In the genomic region with DNA sequence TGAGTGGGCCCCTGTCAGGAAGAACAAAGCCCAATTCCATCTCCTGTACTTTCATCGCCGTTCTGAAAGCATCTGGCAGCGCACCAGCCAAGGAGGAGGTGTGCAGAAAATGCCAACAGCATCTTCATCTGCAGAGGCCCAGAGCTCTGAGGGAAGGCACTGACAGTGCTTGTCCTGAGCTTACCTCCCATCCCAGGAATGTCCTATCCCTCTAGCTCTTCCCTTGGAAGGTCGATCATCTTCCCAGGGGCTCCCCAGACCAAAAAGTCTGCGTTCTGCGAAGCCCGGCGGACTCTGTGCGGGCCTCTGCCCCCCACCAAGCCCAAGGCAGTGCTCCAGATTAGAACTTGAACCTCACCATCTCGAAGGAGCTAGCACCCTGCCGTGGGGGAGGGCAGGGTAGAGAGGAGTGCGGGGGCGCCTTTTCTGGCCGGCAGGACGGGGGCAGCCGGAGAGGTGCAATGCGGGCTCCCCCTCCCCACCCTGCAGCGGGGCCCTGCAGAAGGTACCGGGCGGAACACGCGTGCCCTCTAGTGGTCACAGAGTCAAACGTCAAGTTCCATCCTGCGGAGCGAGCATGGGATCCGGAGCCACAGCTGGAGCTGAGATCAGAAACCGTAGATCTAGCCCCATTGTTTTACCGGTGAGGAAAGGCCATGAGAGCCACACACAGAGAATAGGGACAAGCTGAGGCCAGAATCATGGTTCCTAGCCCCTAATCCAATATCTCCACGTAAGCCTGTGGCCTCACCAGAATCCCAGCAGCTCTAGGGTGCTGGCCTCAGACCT, we compare ENCODE assay signal across 8 cellular contexts. TPM values are rescaled to one million over a fixed set of nuclear protein-coding genes. Genes with fewer than 3 reads are reported as not detected.
DNase-seq lines count a peak whose midpoint lies in the region; ATAC-seq, FAIRE-seq and TF ChIP-seq lines count a peak whose summit lies in the region.

No MANE protein-coding gene starts in this region.

- 4% methylated on average over 27 of the region's 29 CpGs for WGBS in K562 (ENCODE audit: insufficient coverage, low coverage, missing lambda C conversion rate)
- WGBS in smooth muscle cell (ENCODE audit: low lambda C conversion rate): 4% methylated on average over 29 of the region's 29 CpGs

- ATAC-seq in K562 (peak; percentile 94), HG03342 (IDR thresholded peaks at IDR 0.05; ENCODE audit: unreplicated experiment) (no peak)

- H3K27ac ChIP-seq in K562 (ENCODE audit: extremely low read depth, low read depth, low read length) (no peak overlapping the region), smooth muscle cell (ENCODE audit: low read depth) (no peak overlapping the region)

- DNase-seq in DMS153 treated with DMSO at 0.1 percent for 48 hours (lab: John Stamatoyannopoulos, UW; ENCODE audit: unreplicated experiment) (peak; percentile 70), DMS153 (lab: John Stamatoyannopoulos, UW) (no peak), NCI-H1105 treated with DMSO at 0.1 percent for 48 hours (lab: John Stamatoyannopoulos, UW) (peak; percentile 87), UCSD-AML1 (lab: John Stamatoyannopoulos, UW; ENCODE audit: unreplicated experiment) (peak; percentile 63), K562 (ENCODE audit: extremely low read depth in 1 of 4, low spot score in 3 of 4) (peak; percentile 80 to 90 (median 87)), smooth muscle cell (lab: John Stamatoyannopoulos, UW; ENCODE audit: unreplicated experiment) (peak; percentile 19)

- peak; percentile 93 for FAIRE-seq in K562 (lab: Jason Lieb, UNC)

- no peaks in the 10 kb centered on the region for H3K9me3 ChIP-seq in K562 (replicated peaks; ENCODE audit: control insufficient read depth, insufficient read depth, low read depth, low read length)
- no peaks in the 10 kb centered on the region for H3K9me3 ChIP-seq in iPS-15b (ENCODE audit: control insufficient read depth, insufficient read depth, low read length)
- H3K9me3 ChIP-seq in smooth muscle cell (replicated peaks; ENCODE audit: low read depth): no peaks in the 10 kb centered on the region

- no peaks in the 10 kb centered on the region for H3K79me2 ChIP-seq in K562 (ENCODE audit: control insufficient read depth, insufficient read depth, low read length)
- no peaks in the 10 kb centered on the region for H3K79me2 ChIP-seq in smooth muscle cell (ENCODE audit: low read depth)

- intact Hi-C loops in K562 (cut with micrococcal nuclease): loop anchor here (1.0 to 10.0 kb wide), 4 partner anchors 26 to 353 kb away; no protein-coding TSS in a partner anchor

- TF ChIP-seq EP300 in K562 (IDR thresholded peaks at IDR 0.05; ENCODE audit: low read length): no peak

- no TSS peak for BruUV-seq in K562 (replicated peaks; lab: Mats Ljungman, UMichigan)

- H2AFZ ChIP-seq in K562 (ENCODE audit: low read depth, low read length): 0 out of 2 replicates have a peak overlapping the region, but pooled peaks have one; percentile 23
- H2AFZ ChIP-seq in smooth muscle cell (ENCODE audit: low read depth): no peak overlapping the region

- TF ChIP-seq CTCF in K562 (IDR thresholded peaks at IDR 0.05 in 2 of 3, conservative IDR thresholded peaks at IDR 0.05 in 1 of 3; ENCODE audit: insufficient read depth in 2 of 3, low read depth in 1 of 3, low read length in 3 of 3) (peak; percentile 85 to 88 (median 87)), smooth muscle cell (IDR thresholded peaks at IDR 0.05; ENCODE audit: borderline replicate concordance, insufficient read depth, poor library complexity, severe bottlenecking) (peak; percentile 83)

- peak; percentile 78 to 88 for TF ChIP-seq RAD21 in K562 (CRISPR knock-in tag; conservative IDR thresholded peaks at IDR 0.05 in 1 of 2, IDR thresholded peaks at IDR 0.05 in 1 of 2)

- H3F3A ChIP-seq in smooth muscle cell (ENCODE audit: low read depth): peaks cover 8% of the 10 kb centered on the region

- POLR2A ChIA-PET in K562 (lab: Yijun Ruan, JAX): interaction anchor here (0.6 to 0.8 kb wide), 2 partner anchors 9 to 400 kb away, joined by 3 to 4 read pairs; no protein-coding TSS in a partner anchor

- H3K4me2 ChIP-seq in K562 (ENCODE audit: insufficient read depth, low read length) (no peak overlapping the region), smooth muscle cell (no peak overlapping the region)

- peaks cover 33 to 83% of the 10 kb centered on the region in 2 experiments for H3K27me3 ChIP-seq in K562 (ENCODE audit: control insufficient read depth in 2 of 2, insufficient read depth in 2 of 2, low read length in 2 of 2)
- peaks cover 94% of the 10 kb centered on the region for H3K27me3 ChIP-seq in iPS-15b (ENCODE audit: control insufficient read depth, insufficient read depth, low read length)
- H3K27me3 ChIP-seq in smooth muscle cell (ENCODE audit: low read depth): peaks cover 45% of the 10 kb centered on the region

- H3K9ac ChIP-seq in K562 (ENCODE audit: insufficient read depth in 1 of 2, low read depth in 2 of 2, low read length in 2 of 2) (no peak overlapping the region), iPS-15b (ENCODE audit: low read depth, low read length) (no peak overlapping the region), smooth muscle cell (ENCODE audit: low read depth) (no peak overlapping the region)

- no peaks in the 10 kb centered on the region for H3K9me1 ChIP-seq in K562 (ENCODE audit: control insufficient read depth, insufficient read depth, low read length)

- in situ Hi-C loops in K562 (cut with MboI): no loop called here

- no peaks in the 10 kb centered on the region for H3K36me3 ChIP-seq in K562 (ENCODE audit: control insufficient read depth, insufficient read depth, low read length)
- no peaks in the 10 kb centered on the region for H3K36me3 ChIP-seq in iPS-15b (ENCODE audit: control insufficient read depth, insufficient read depth, low read length)
- no peaks in the 10 kb centered on the region for H3K36me3 ChIP-seq in smooth muscle cell (ENCODE audit: low read depth)

- CTCF ChIA-PET in K562 (lab: Yijun Ruan, JAX; ENCODE audit: low intra/inter-chr PET ratio): interaction anchor here (0.8 to 1.8 kb wide), 7 partner anchors 23 to 354 kb away, joined by 3 to 17 read pairs (median 3); no protein-coding TSS in a partner anchor

- H4K20me1 ChIP-seq in K562 (replicated peaks; ENCODE audit: control insufficient read depth, insufficient read depth, low read length) (peaks cover 22% of the 10 kb centered on the region), smooth muscle cell (ENCODE audit: low read depth) (no peaks in the 10 kb centered on the region)

- peaks cover 0 to 8% of the 10 kb centered on the region in 2 experiments; a peak in 2 of 5 replicates for H3K4me1 ChIP-seq in K562 (replicated peaks in 1 of 2; ENCODE audit: control insufficient read depth in 2 of 2, insufficient read depth in 2 of 2, low read length in 2 of 2)
- peaks cover 18% of the 10 kb centered on the region for H3K4me1 ChIP-seq in iPS-15b (ENCODE audit: control insufficient read depth, insufficient read depth, low read length)
- H3K4me1 ChIP-seq in smooth muscle cell (ENCODE audit: low read depth): peaks cover 10% of the 10 kb centered on the region

- no peak for TF ChIP-seq POLR2A in K562 (conservative IDR thresholded peaks at IDR 0.05)

- H3K4me3 ChIP-seq in K562 (no peak overlapping the region), iPS-15b (ENCODE audit: low read depth, low read length) (peak overlapping the region; percentile 60), smooth muscle cell (no peak overlapping the region)

RNA-seq across cellular contexts. Expression of gene SCN2B, which starts 5.0 kb away (rescaled TPM):
- not detected in 2 replicates for total RNA-seq in K562 (2011; cell fraction: chromatin; rRNA removed; ENCODE audit: low replicate concordance)
- total RNA-seq in K562 (2011; cell fraction: nucleolus; rRNA removed): not detected in 2 replicates
- total RNA-seq in K562 (2011; cell fraction: nucleoplasm; rRNA removed): not detected in 2 replicates
- total RNA-seq in K562 (2014; rRNA removed) (not detected in 2 replicates), K562 (2014; rRNA removed; fragmentation: Illumina TruSeq; extraction: Trizol) (not detected in 2 replicates), K562 (2015; rRNA removed; fragmentation: Illumina TruSeq; extraction: Trizol) (not detected in 2 replicates), K562 (2021) (not detected in 2 replicates), smooth muscle cell (0.13 and 0.40 TPM in 2 replicates)
- polyA plus RNA-seq in K562 (2011; rRNA removed) (not detected in 2 replicates), K562 (2014; fragmentation: Illumina TruSeq; extraction: Trizol) (not detected in 2 replicates), K562 (2014; fragmentation: Nextera tagmentation; extraction: Ambion mirVana) (not detected), K562 (2014; rRNA removed) (not detected in 2 replicates), smooth muscle cell (0.22 and 0.31 TPM in 2 replicates)
- polyA plus RNA-seq in K562 (2011; cell fraction: cytosol; rRNA removed): not detected in 2 replicates
- not detected in 2 replicates for polyA plus RNA-seq in K562 (2011; cell fraction: nucleus; rRNA removed)
- not detected in 2 replicates for polyA plus RNA-seq in K562 (2012)
- not detected in 2 replicates for polyA minus RNA-seq in K562 (2011; rRNA and poly(A)+ RNA removed)
- not detected in 2 replicates for polyA minus RNA-seq in K562 (2011; cell fraction: cytosol; rRNA and poly(A)+ RNA removed)
- not detected in 2 replicates for polyA minus RNA-seq in K562 (2011; cell fraction: nucleus; rRNA and poly(A)+ RNA removed)

RNA-seq across cellular contexts. Expression of gene SCN4B, which starts 18.8 kb away (rescaled TPM):
- total RNA-seq in K562 (2011; cell fraction: chromatin; rRNA removed; ENCODE audit: low replicate concordance): not detected in 2 replicates
- total RNA-seq in K562 (2011; cell fraction: nucleolus; rRNA removed): not detected in 2 replicates
- total RNA-seq in K562 (2011; cell fraction: nucleoplasm; rRNA removed): not detected in 2 replicates
- not detected in 2 replicates for total RNA-seq in K562 (2014; rRNA removed)
- total RNA-seq in K562 (2014; rRNA removed; fragmentation: Illumina TruSeq; extraction: Trizol): not detected in 2 replicates
- total RNA-seq in K562 (2015; rRNA removed; fragmentation: Illumina TruSeq; extraction: Trizol): not detected in 2 replicates
- not detected in 2 replicates for total RNA-seq in K562 (2021)
- polyA plus RNA-seq in K562 (2011; rRNA removed): 0.03 and 0.04 TPM in 2 replicates
- 0.01 TPM in 1 of 2 replicates, not detected in the other for polyA plus RNA-seq in K562 (2011; cell fraction: cytosol; rRNA removed)
- polyA plus RNA-seq in K562 (2011; cell fraction: nucleus; rRNA removed): 0.07 TPM in 1 of 2 replicates, not detected in the other
- 0.07 TPM in 1 of 2 replicates, not detected in the other for polyA plus RNA-seq in K562 (2012)
- not detected in 2 replicates for polyA plus RNA-seq in K562 (2014; fragmentation: Illumina TruSeq; extraction: Trizol)
- polyA plus RNA-seq in K562 (2014; fragmentation: Nextera tagmentation; extraction: Ambion mirVana): not detected
- polyA plus RNA-seq in K562 (2014; rRNA removed): not detected in 2 replicates
- polyA minus RNA-seq in K562 (2011; rRNA and poly(A)+ RNA removed): not detected in 2 replicates
- polyA minus RNA-seq in K562 (2011; cell fraction: cytosol; rRNA and poly(A)+ RNA removed): not detected in 2 replicates
- not detected in 2 replicates for polyA minus RNA-seq in K562 (2011; cell fraction: nucleus; rRNA and poly(A)+ RNA removed)
- not detected in 2 replicates for total RNA-seq in smooth muscle cell
- not detected in 2 replicates for polyA plus RNA-seq in smooth muscle cell

RNA-seq across cellular contexts. Expression of gene JAML, which starts 53.3 kb away (rescaled TPM):
- not detected in 2 replicates for total RNA-seq in K562 (2011; cell fraction: chromatin; rRNA removed; ENCODE audit: low replicate concordance)
- not detected in 2 replicates for total RNA-seq in K562 (2011; cell fraction: nucleolus; rRNA removed)
- total RNA-seq in K562 (2011; cell fraction: nucleoplasm; rRNA removed): not detected in 2 replicates
- total RNA-seq in K562 (2014; rRNA removed): 0.05 and 0.08 TPM in 2 replicates
- total RNA-seq in K562 (2014; rRNA removed; fragmentation: Illumina TruSeq; extraction: Trizol): not detected in 2 replicates
- total RNA-seq in K562 (2015; rRNA removed; fragmentation: Illumina TruSeq; extraction: Trizol): 0.19 TPM in 1 of 2 replicates, not detected in the other
- total RNA-seq in K562 (2021): 0.22 and 0.47 TPM in 2 replicates
- 0.08 TPM in 1 of 2 replicates, not detected in the other for polyA plus RNA-seq in K562 (2011; rRNA removed)
- 0.12 TPM in 1 of 2 replicates, not detected in the other for polyA plus RNA-seq in K562 (2011; cell fraction: cytosol; rRNA removed)
- polyA plus RNA-seq in K562 (2011; cell fraction: nucleus; rRNA removed): 0.09 and 0.35 TPM in 2 replicates
- 0.25 and 0.39 TPM in 2 replicates for polyA plus RNA-seq in K562 (2012)
- 0.09 and 0.12 TPM in 2 replicates for polyA plus RNA-seq in K562 (2014; fragmentation: Illumina TruSeq; extraction: Trizol)
- polyA plus RNA-seq in K562 (2014; fragmentation: Nextera tagmentation; extraction: Ambion mirVana): under 1 TPM in 1 of 2 experiments, not detected in 1; 0.27 TPM
- 0.32 TPM in 1 of 2 replicates, not detected in the other for polyA plus RNA-seq in K562 (2014; rRNA removed)
- polyA minus RNA-seq in K562 (2011; rRNA and poly(A)+ RNA removed): not detected in 2 replicates
- not detected in 2 replicates for polyA minus RNA-seq in K562 (2011; cell fraction: cytosol; rRNA and poly(A)+ RNA removed)
- under 0.01 TPM in 1 of 2 replicates, not detected in the other for polyA minus RNA-seq in K562 (2011; cell fraction: nucleus; rRNA and poly(A)+ RNA removed)
- not detected in 2 replicates for total RNA-seq in smooth muscle cell
- not detected in 2 replicates for polyA plus RNA-seq in smooth muscle cell
